In the genomic region with DNA sequence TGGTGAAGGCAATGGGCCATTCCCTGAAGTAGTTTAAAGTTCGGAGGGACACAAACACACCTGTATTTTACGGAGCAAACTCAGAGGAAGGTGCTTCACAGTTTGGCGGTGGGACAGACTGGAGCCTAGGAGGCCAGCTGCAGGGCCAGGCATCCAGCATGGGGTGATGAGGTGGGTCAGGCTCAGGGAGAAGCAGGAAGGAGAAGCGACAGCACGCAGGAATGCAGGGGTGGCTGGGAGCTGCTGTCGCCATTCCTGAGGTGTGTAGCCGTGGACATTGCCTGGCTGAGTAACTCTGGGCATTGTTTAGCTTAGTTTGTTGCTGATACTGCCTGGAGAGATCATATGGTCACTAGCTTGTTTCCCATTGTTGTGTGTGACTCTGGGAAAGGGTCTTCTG, we compare ENCODE assay signal across 2 cellular contexts.
TF ChIP-seq lines count a peak whose summit lies in the region.

No MANE protein-coding gene starts in this region.

TF ChIP-seq in HepG2, 621 proteins besides CTCF, POLR2A, EP300 and RAD21 (continues in another document):
- no peak for TF ChIP-seq ZNF326 (CRISPR knock-in tag; IDR thresholded peaks at IDR 0.05; ENCODE audit: borderline replicate concordance)
- 0 out of 2 replicates have a peak, but pooled peaks have one; percentile 15 for TF ChIP-seq GABPB1 (CRISPR knock-in tag; IDR thresholded peaks at IDR 0.05)
- 0 out of 2 replicates have a peak, but pooled peaks have one; percentile 29 for TF ChIP-seq MXD4 (CRISPR knock-in tag; IDR thresholded peaks at IDR 0.05)
- TF ChIP-seq, protein P1, sequence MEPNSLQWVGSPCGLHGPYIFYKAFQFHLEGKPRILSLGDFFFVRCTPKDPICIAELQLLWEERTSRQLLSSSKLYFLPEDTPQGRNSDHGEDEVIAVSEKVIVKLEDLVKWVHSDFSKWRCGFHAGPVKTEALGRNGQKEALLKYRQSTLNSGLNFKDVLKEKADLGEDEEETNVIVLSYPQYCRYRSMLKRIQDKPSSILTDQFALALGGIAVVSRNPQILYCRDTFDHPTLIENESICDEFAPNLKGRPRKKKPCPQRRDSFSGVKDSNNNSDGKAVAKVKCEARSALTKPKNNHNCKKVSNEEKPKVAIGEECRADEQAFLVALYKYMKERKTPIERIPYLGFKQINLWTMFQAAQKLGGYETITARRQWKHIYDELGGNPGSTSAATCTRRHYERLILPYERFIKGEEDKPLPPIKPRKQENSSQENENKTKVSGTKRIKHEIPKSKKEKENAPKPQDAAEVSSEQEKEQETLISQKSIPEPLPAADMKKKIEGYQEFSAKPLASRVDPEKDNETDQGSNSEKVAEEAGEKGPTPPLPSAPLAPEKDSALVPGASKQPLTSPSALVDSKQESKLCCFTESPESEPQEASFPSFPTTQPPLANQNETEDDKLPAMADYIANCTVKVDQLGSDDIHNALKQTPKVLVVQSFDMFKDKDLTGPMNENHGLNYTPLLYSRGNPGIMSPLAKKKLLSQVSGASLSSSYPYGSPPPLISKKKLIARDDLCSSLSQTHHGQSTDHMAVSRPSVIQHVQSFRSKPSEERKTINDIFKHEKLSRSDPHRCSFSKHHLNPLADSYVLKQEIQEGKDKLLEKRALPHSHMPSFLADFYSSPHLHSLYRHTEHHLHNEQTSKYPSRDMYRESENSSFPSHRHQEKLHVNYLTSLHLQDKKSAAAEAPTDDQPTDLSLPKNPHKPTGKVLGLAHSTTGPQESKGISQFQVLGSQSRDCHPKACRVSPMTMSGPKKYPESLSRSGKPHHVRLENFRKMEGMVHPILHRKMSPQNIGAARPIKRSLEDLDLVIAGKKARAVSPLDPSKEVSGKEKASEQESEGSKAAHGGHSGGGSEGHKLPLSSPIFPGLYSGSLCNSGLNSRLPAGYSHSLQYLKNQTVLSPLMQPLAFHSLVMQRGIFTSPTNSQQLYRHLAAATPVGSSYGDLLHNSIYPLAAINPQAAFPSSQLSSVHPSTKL (CRISPR knock-in tag; IDR thresholded peaks at IDR 0.05) = 0 out of 2 replicates have a peak, but pooled peaks have one; percentile 15
- TF ChIP-seq ZNF782 (CRISPR knock-in tag; IDR thresholded peaks at IDR 0.05; ENCODE audit: borderline replicate concordance) = no peak
- TF ChIP-seq, protein P2, sequence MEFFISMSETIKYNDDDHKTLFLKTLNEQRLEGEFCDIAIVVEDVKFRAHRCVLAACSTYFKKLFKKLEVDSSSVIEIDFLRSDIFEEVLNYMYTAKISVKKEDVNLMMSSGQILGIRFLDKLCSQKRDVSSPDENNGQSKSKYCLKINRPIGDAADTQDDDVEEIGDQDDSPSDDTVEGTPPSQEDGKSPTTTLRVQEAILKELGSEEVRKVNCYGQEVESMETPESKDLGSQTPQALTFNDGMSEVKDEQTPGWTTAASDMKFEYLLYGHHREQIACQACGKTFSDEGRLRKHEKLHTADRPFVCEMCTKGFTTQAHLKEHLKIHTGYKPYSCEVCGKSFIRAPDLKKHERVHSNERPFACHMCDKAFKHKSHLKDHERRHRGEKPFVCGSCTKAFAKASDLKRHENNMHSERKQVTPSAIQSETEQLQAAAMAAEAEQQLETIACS (CRISPR knock-in tag; IDR thresholded peaks at IDR 0.05) = no peak
- peak; percentile 66 for TF ChIP-seq TEAD3 (CRISPR knock-in tag; optimal IDR thresholded peaks at IDR 0.05; ENCODE audit: borderline replicate concordance)
- TF ChIP-seq GPN1 (CRISPR knock-in tag; IDR thresholded peaks at IDR 0.05; ENCODE audit: borderline replicate concordance) = no peak
- TF ChIP-seq, protein P3, sequence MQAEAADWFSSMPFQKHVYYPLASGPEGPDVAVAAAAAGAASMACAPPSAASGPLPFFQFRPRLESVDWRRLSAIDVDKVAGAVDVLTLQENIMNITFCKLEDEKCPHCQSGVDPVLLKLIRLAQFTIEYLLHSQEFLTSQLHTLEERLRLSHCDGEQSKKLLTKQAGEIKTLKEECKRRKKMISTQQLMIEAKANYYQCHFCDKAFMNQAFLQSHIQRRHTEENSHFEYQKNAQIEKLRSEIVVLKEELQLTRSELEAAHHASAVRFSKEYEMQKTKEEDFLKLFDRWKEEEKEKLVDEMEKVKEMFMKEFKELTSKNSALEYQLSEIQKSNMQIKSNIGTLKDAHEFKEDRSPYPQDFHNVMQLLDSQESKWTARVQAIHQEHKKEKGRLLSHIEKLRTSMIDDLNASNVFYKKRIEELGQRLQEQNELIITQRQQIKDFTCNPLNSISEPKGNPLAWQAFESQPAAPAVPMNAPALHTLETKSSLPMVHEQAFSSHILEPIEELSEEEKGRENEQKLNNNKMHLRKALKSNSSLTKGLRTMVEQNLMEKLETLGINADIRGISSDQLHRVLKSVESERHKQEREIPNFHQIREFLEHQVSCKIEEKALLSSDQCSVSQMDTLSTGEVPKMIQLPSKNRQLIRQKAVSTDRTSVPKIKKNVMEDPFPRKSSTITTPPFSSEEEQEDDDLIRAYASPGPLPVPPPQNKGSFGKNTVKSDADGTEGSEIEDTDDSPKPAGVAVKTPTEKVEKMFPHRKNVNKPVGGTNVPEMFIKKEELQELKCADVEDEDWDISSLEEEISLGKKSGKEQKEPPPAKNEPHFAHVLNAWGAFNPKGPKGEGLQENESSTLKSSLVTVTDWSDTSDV (CRISPR knock-in tag; IDR thresholded peaks at IDR 0.05) = no peak
- TF ChIP-seq TBX2 (CRISPR knock-in tag; IDR thresholded peaks at IDR 0.05; ENCODE audit: borderline replicate concordance) = no peak
- TF ChIP-seq, protein P4, sequence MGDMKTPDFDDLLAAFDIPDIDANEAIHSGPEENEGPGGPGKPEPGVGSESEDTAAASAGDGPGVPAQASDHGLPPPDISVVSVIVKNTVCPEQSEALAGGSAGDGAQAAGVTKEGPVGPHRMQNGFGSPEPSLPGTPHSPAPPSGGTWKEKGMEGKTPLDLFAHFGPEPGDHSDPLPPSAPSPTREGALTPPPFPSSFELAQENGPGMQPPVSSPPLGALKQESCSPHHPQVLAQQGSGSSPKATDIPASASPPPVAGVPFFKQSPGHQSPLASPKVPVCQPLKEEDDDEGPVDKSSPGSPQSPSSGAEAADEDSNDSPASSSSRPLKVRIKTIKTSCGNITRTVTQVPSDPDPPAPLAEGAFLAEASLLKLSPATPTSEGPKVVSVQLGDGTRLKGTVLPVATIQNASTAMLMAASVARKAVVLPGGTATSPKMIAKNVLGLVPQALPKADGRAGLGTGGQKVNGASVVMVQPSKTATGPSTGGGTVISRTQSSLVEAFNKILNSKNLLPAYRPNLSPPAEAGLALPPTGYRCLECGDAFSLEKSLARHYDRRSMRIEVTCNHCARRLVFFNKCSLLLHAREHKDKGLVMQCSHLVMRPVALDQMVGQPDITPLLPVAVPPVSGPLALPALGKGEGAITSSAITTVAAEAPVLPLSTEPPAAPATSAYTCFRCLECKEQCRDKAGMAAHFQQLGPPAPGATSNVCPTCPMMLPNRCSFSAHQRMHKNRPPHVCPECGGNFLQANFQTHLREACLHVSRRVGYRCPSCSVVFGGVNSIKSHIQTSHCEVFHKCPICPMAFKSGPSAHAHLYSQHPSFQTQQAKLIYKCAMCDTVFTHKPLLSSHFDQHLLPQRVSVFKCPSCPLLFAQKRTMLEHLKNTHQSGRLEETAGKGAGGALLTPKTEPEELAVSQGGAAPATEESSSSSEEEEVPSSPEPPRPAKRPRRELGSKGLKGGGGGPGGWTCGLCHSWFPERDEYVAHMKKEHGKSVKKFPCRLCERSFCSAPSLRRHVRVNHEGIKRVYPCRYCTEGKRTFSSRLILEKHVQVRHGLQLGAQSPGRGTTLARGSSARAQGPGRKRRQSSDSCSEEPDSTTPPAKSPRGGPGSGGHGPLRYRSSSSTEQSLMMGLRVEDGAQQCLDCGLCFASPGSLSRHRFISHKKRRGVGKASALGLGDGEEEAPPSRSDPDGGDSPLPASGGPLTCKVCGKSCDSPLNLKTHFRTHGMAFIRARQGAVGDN (CRISPR knock-in tag; IDR thresholded peaks at IDR 0.05) = peak; percentile 52

TF ChIP-seq in K562, 482 proteins besides CTCF, POLR2A, EP300 and RAD21:
- TF ChIP-seq, protein P5, sequence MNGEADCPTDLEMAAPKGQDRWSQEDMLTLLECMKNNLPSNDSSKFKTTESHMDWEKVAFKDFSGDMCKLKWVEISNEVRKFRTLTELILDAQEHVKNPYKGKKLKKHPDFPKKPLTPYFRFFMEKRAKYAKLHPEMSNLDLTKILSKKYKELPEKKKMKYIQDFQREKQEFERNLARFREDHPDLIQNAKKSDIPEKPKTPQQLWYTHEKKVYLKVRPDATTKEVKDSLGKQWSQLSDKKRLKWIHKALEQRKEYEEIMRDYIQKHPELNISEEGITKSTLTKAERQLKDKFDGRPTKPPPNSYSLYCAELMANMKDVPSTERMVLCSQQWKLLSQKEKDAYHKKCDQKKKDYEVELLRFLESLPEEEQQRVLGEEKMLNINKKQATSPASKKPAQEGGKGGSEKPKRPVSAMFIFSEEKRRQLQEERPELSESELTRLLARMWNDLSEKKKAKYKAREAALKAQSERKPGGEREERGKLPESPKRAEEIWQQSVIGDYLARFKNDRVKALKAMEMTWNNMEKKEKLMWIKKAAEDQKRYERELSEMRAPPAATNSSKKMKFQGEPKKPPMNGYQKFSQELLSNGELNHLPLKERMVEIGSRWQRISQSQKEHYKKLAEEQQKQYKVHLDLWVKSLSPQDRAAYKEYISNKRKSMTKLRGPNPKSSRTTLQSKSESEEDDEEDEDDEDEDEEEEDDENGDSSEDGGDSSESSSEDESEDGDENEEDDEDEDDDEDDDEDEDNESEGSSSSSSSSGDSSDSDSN (IDR thresholded peaks at IDR 0.05; ENCODE audit: borderline replicate concordance in 1 of 2, low read depth in 2 of 2, low read length in 2 of 2) = no peak
- TF ChIP-seq, protein P6, sequence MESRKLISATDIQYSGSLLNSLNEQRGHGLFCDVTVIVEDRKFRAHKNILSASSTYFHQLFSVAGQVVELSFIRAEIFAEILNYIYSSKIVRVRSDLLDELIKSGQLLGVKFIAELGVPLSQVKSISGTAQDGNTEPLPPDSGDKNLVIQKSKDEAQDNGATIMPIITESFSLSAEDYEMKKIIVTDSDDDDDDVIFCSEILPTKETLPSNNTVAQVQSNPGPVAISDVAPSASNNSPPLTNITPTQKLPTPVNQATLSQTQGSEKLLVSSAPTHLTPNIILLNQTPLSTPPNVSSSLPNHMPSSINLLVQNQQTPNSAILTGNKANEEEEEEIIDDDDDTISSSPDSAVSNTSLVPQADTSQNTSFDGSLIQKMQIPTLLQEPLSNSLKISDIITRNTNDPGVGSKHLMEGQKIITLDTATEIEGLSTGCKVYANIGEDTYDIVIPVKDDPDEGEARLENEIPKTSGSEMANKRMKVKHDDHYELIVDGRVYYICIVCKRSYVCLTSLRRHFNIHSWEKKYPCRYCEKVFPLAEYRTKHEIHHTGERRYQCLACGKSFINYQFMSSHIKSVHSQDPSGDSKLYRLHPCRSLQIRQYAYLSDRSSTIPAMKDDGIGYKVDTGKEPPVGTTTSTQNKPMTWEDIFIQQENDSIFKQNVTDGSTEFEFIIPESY (CRISPR knock-in tag; IDR thresholded peaks at IDR 0.05) = no peak
- TF ChIP-seq RNF2 (IDR thresholded peaks at IDR 0.05) (no peak), ATF7 (IDR thresholded peaks at IDR 0.05) (no peak), ZNF764 (CRISPR knock-in tag; IDR thresholded peaks at IDR 0.05; ENCODE audit: low read depth) (no peak), POLR2B (IDR thresholded peaks at IDR 0.05; ENCODE audit: low read depth, partially characterized antibody) (no peak), MEF2A (IDR thresholded peaks at IDR 0.05; ENCODE audit: control insufficient read depth, low read depth, low read length) (no peak), FOXK1 (CRISPR knock-in tag; IDR thresholded peaks at IDR 0.05; ENCODE audit: borderline replicate concordance) (no peak), TCF7L2 (IDR thresholded peaks at IDR 0.05; ENCODE audit: low read depth, low read length) (no peak), RBBP5 (IDR thresholded peaks at IDR 0.05; ENCODE audit: borderline replicate concordance, insufficient read depth, low read length, poor library complexity, severe bottlenecking) (no peak), SREBF1 (IDR thresholded peaks at IDR 0.05; ENCODE audit: borderline replicate concordance, low read depth, low read length) (no peak), NRF1 (conservative IDR thresholded peaks at IDR 0.05 in 1 of 2, IDR thresholded peaks at IDR 0.05 in 1 of 2) (no peak), CREB1 (IDR thresholded peaks at IDR 0.05) (no peak), CREB1 (CRISPR knock-in tag; IDR thresholded peaks at IDR 0.05) (no peak), THRAP3 (IDR thresholded peaks at IDR 0.05; ENCODE audit: borderline replicate concordance) (no peak), RFX1 (IDR thresholded peaks at IDR 0.05) (no peak)
- TF ChIP-seq, protein P7, sequence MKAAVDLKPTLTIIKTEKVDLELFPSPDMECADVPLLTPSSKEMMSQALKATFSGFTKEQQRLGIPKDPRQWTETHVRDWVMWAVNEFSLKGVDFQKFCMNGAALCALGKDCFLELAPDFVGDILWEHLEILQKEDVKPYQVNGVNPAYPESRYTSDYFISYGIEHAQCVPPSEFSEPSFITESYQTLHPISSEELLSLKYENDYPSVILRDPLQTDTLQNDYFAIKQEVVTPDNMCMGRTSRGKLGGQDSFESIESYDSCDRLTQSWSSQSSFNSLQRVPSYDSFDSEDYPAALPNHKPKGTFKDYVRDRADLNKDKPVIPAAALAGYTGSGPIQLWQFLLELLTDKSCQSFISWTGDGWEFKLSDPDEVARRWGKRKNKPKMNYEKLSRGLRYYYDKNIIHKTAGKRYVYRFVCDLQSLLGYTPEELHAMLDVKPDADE (conservative IDR thresholded peaks at IDR 0.05; ENCODE audit: control insufficient read depth, low read depth, low read length) = no peak
